Comparison of ENCODE assay signal across 17 cellular contexts in genomic region chr12:131918311-131919050, GRCh38. TPM values are rescaled to one million over a fixed set of nuclear protein-coding genes. Genes with fewer than 3 reads are reported as not detected.
DNase-seq lines count a peak whose midpoint lies in the region; FAIRE-seq and TF ChIP-seq lines count a peak whose summit lies in the region.
"Had no signal": no experiment of that assay in that cellular context is flagged by ENCODE, and none has a peak within 500 bp of the region (broad histone marks: within the 10 kb centered on the region; RNA-seq: fewer than 3 reads in every experiment).

No MANE protein-coding gene starts in this region.

- H4K91ac ChIP-seq in H1 (replicated peaks; ENCODE audit: insufficient read length, low read length): no peak overlapping the region

- H4K5ac ChIP-seq in H1 (ENCODE audit: insufficient read length, low read depth, low read length): no peak overlapping the region

- no peak overlapping the region for H3K18ac ChIP-seq in H1 (ENCODE audit: extremely low read depth, low read length)

- H3K79me2 ChIP-seq in H1 (ENCODE audit: control insufficient read depth in 1 of 2, insufficient read depth in 2 of 2, low read length in 2 of 2): no peaks in the 10 kb centered on the region
- H3K79me2 ChIP-seq in osteoblast (ENCODE audit: insufficient read depth, low read length): no peaks in the 10 kb centered on the region
- no peaks in the 10 kb centered on the region for H3K79me2 ChIP-seq in SK-N-SH (ENCODE audit: insufficient read depth)

- TF ChIP-seq POLR2A in H1 (IDR thresholded peaks at IDR 0.05; ENCODE audit: control extremely low read depth in 1 of 2, low read depth in 2 of 2, low read length in 2 of 2): no peak

- no peak overlapping the region for H2BK12ac ChIP-seq in H1 (ENCODE audit: low read depth, low read length)

- TF ChIP-seq EP300 in H1 (IDR thresholded peaks at IDR 0.05; ENCODE audit: borderline replicate concordance in 1 of 2, low read depth in 2 of 2, low read length in 2 of 2): no peak
- TF ChIP-seq EP300 in SK-N-SH (IDR thresholded peaks at IDR 0.05; ENCODE audit: borderline replicate concordance in 1 of 2, low read depth in 1 of 2, low read length in 1 of 2): no peak

- H3K36me3 ChIP-seq in H7 (replicated peaks; ENCODE audit: control insufficient read depth, insufficient read depth, low read length): peaks cover 19% of the 10 kb centered on the region
- peaks cover 9 to 52% (median 28%) of the 10 kb centered on the region in 4 experiments for H3K36me3 ChIP-seq in H1 (ENCODE audit: control insufficient read depth in 2 of 4, insufficient read depth in 4 of 4, low read length in 3 of 4)
- peaks cover 34% of the 10 kb centered on the region for H3K36me3 ChIP-seq in osteoblast (ENCODE audit: insufficient read depth, low read length)
- H3K36me3 ChIP-seq in SK-N-SH (replicated peaks in 1 of 2; ENCODE audit: control insufficient read depth in 1 of 2, insufficient read depth in 2 of 2, low read length in 1 of 2): peaks cover 4 to 61% of the 10 kb centered on the region in 2 experiments

- H3K4me3 ChIP-seq in H7 (ENCODE audit: insufficient read depth, low read depth, low read length) (no peak overlapping the region), H1 (ENCODE audit: extremely low read depth in 1 of 4, insufficient read depth in 2 of 4, low read depth in 3 of 4, low read length in 4 of 4) (no peak overlapping the region), osteoblast (ENCODE audit: insufficient read depth, low read length) (no peak overlapping the region), SK-N-SH (ENCODE audit: low read depth in 2 of 2, low read length in 1 of 2) (no peak overlapping the region)
- H3K4me3 ChIP-seq: BLaER1 treated with 17β-estradiol and CSF1 and Interleukin-3, amounts not matched to agents 10 nM and 100 nM had no signal

- H3K27me3 ChIP-seq in H7 (ENCODE audit: control insufficient read depth, insufficient read depth, low read length) (no peaks in the 10 kb centered on the region), H1 (replicated peaks in 1 of 4; ENCODE audit: control insufficient read depth in 3 of 4, extremely low read depth in 1 of 4, insufficient read depth in 3 of 4, low read length in 3 of 4) (no peaks in the 10 kb centered on the region), osteoblast (ENCODE audit: insufficient read depth, low read length) (no peaks in the 10 kb centered on the region), SK-N-SH (ENCODE audit: insufficient read depth) (no peaks in the 10 kb centered on the region)

- 0 out of 2 replicates have a peak overlapping the region, but pooled peaks have one; percentile 25 for H4K8ac ChIP-seq in H1 (ENCODE audit: extremely low read depth, insufficient read depth, low read length)

- H3K27ac ChIP-seq in H1 (ENCODE audit: low read depth, low read length) (no peak overlapping the region), osteoblast (ENCODE audit: low read depth, low read length) (no peak overlapping the region), SK-N-SH (ENCODE audit: low read depth in 2 of 2, low read length in 1 of 2) (no peak overlapping the region)
- H3K27ac ChIP-seq: BLaER1 treated with 17β-estradiol and CSF1 and Interleukin-3, amounts not matched to agents 10 nM and 100 nM; KMS-11 had no signal

- H2AK5ac ChIP-seq in H1 (ENCODE audit: low read depth, low read length): no peak overlapping the region

- H2AFZ ChIP-seq in H1 (ENCODE audit: low read length) (no peak overlapping the region), osteoblast (ENCODE audit: low read length) (no peak overlapping the region), SK-N-SH (ENCODE audit: low read depth) (no peak overlapping the region)

- H2BK5ac ChIP-seq in H1 (ENCODE audit: low read depth, low read length): no peak overlapping the region

- CTCF ChIA-PET in H1 (lab: Charles Lee; ENCODE audit: partially characterized antibody) (interaction anchor here (0.6 to 1.1 kb wide), 3 partner anchors 36 to 184 kb away, joined by 3 to 4 read pairs (median 3); no protein-coding TSS in a partner anchor), SK-N-SH (lab: Yijun Ruan, JAX) (no interaction called here)

- no peak overlapping the region for H3K4ac ChIP-seq in H1 (replicated peaks; ENCODE audit: insufficient read length, low read depth, low read length)

- H3K23ac ChIP-seq in H1 (ENCODE audit: insufficient read length): no peak overlapping the region

- no peak overlapping the region for H2BK20ac ChIP-seq in H1 (ENCODE audit: low read length)

- H3K9ac ChIP-seq in H1 (replicated peaks in 1 of 4; ENCODE audit: extremely low read depth in 1 of 4, low read depth in 3 of 4, low read length in 3 of 4) (no peak overlapping the region), SK-N-SH (no peak overlapping the region)
- H3K9ac ChIP-seq: BLaER1 treated with 17β-estradiol and CSF1 and Interleukin-3, amounts not matched to agents 10 nM and 100 nM; KMS-11 had no signal

- peaks cover 4% of the 10 kb centered on the region; the same call in 1 of the 2 replicates for H3K23me2 ChIP-seq in H1 (ENCODE audit: low read depth, low read length)

- WGBS in H1 (ENCODE audit: extremely low coverage in 1 of 2, insufficient coverage in 1 of 2, insufficient read length in 1 of 2, insufficient replicate concordance in 2 of 2, low coverage in 1 of 2, low lambda C conversion rate in 2 of 2, missing lambda C conversion rate in 1 of 2), 2 experiments: 89 to 100% methylated on average over 2 to 12 of the region's 20 CpGs
- 87% methylated on average over 11 of the region's 20 CpGs for WGBS in SK-N-SH (ENCODE audit: low lambda C conversion rate)

- no peak overlapping the region for H2BK120ac ChIP-seq in H1 (replicated peaks; ENCODE audit: low read depth, low read length)

- no peaks in the 10 kb centered on the region for H3K79me1 ChIP-seq in H1 (ENCODE audit: low read depth, low read length)

- peaks cover 0 to 11% of the 10 kb centered on the region in 2 experiments for H4K20me1 ChIP-seq in H1 (replicated peaks in 1 of 2; ENCODE audit: control insufficient read depth in 1 of 2, insufficient read depth in 2 of 2, low read length in 2 of 2)
- no peaks in the 10 kb centered on the region for H4K20me1 ChIP-seq in osteoblast (ENCODE audit: insufficient read depth, low read length)
- H4K20me1 ChIP-seq in SK-N-SH (ENCODE audit: insufficient read depth): no peaks in the 10 kb centered on the region

- no peaks in the 10 kb centered on the region for H3K9me2 ChIP-seq in SK-N-SH

- TF ChIP-seq CTCF in H1 (IDR thresholded peaks at IDR 0.05; ENCODE audit: control extremely low read depth in 1 of 3, insufficient read depth in 1 of 3, low read depth in 1 of 3, low read length in 3 of 3) (no peak), osteoblast (IDR thresholded peaks at IDR 0.05; ENCODE audit: extremely low read depth, low read depth, low read length) (no peak), SK-N-SH (IDR thresholded peaks at IDR 0.05) (no peak), GM13976 (IDR thresholded peaks at IDR 0.05; ENCODE audit: borderline replicate concordance, control extremely low read depth, extremely low read depth, insufficient read depth, missing control alignments) (no peak)

- H3K56ac ChIP-seq in H1 (replicated peaks; ENCODE audit: insufficient read length, low read depth, low read length): no peak overlapping the region

- no peaks in the 10 kb centered on the region for H3K4me1 ChIP-seq in H1 (replicated peaks in 1 of 4; ENCODE audit: control insufficient read depth in 3 of 4, insufficient read depth in 4 of 4, low read length in 3 of 4)
- no peaks in the 10 kb centered on the region for H3K4me1 ChIP-seq in osteoblast (ENCODE audit: insufficient read depth, low read length)
- peaks cover 0 to 3% of the 10 kb centered on the region in 2 experiments; a peak in 1 of 4 replicates for H3K4me1 ChIP-seq in SK-N-SH (ENCODE audit: control insufficient read depth in 1 of 2, insufficient read depth in 2 of 2, low read depth in 1 of 2, low read length in 1 of 2)

- peaks cover 3% of the 10 kb centered on the region for H3F3A ChIP-seq in SK-N-SH (replicated peaks; ENCODE audit: insufficient read depth)

- no peak overlapping the region for H3K14ac ChIP-seq in H1 (ENCODE audit: insufficient read length)

- in situ Hi-C loops in GM13976 (cut with MboI; ENCODE audit: low sequenced_read_pairs, unreplicated experiment): no loop called here

- no peak overlapping the region for H3K4me2 ChIP-seq in H1 (ENCODE audit: insufficient read depth in 1 of 2, low read depth in 2 of 2, low read length in 2 of 2)
- H3K4me2 ChIP-seq in osteoblast (ENCODE audit: insufficient read depth, low read length): no peak overlapping the region
- H3K4me2 ChIP-seq in SK-N-SH: no peak overlapping the region
- H3K4me2 ChIP-seq: BLaER1 treated with 17β-estradiol and CSF1 and Interleukin-3, amounts not matched to agents 10 nM and 100 nM; KMS-11 had no signal

- TF ChIP-seq RAD21 in H1 (IDR thresholded peaks at IDR 0.05 in 1 of 2, conservative IDR thresholded peaks at IDR 0.05 in 1 of 2; ENCODE audit: low read depth in 2 of 2, low read length in 2 of 2) (no peak), SK-N-SH (IDR thresholded peaks at IDR 0.05; ENCODE audit: low read length) (no peak)

- peak; percentile 44 for DNase-seq in 8988T
- DNase-seq in H7: peak; percentile 72
- no peak for DNase-seq in H1 (ENCODE audit: low read depth in 1 of 2, low spot score in 2 of 2)
- DNase-seq in osteoblast (ENCODE audit: insufficient read length, low spot score, missing footprints): peak; percentile 90
- DNase-seq in SK-N-SH: no peak
- no peak for DNase-seq in A172 (ENCODE audit: low spot score)
- DNase-seq in GM13976 (ENCODE audit: low spot score): no peak
- DNase-seq: CD8-positive, alpha-beta memory T cell; HCEC 1CT; NCI-H1417; NCI-H187 treated with DMSO at 0.1 percent for 48 hours; NCI-H2227 treated with DMSO at 0.1 percent for 48 hours; NCI-H510A treated with DMSO at 0.1 percent for 48 hours; NCI-H774 had no signal

- H2BK15ac ChIP-seq in H1 (ENCODE audit: low read length): no peak overlapping the region

- H3K9me3 ChIP-seq in H1 (ENCODE audit: insufficient read depth in 2 of 2, low read depth in 1 of 2, low read length in 1 of 2) (no peaks in the 10 kb centered on the region), osteoblast (ENCODE audit: low read depth, low read length) (no peaks in the 10 kb centered on the region), SK-N-SH (no peaks in the 10 kb centered on the region)
- H3K9me3 ChIP-seq: BLaER1 treated with 17β-estradiol and CSF1 and Interleukin-3, amounts not matched to agents 10 nM and 100 nM had no signal

- POLR2A ChIA-PET in H1 (lab: Charles Lee; ENCODE audit: partially characterized antibody): interaction anchor here (1.0 to 4.8 kb wide), 3 partner anchors 9 to 65 kb away, joined by 4 to 33 read pairs (median 4); partner anchors contain the start of gene PUS1
- POLR2A ChIA-PET in SK-N-SH (lab: Yijun Ruan, JAX): interaction anchor here (0.6 kb wide), 1 partner anchor 53 kb away, joined by 3 read pairs; no protein-coding TSS in a partner anchor

- no peak for FAIRE-seq in H1 (lab: Jason Lieb, UNC)
- FAIRE-seq: RCC 7860 had no signal

RNA-seq across cellular contexts. Expression of gene PUS1, which starts 10.6 kb away (rescaled TPM):
- 31.1 and 36.7 TPM in 2 replicates for total RNA-seq in H7 (2014; rRNA removed; shearing (Covaris generic))
- 81.2 and 82.5 TPM in 2 replicates for total RNA-seq in H1 (2021; fragmentation: NEBNext Ultra II Directional; extraction: Animal tissue kit (Norgen Biotek cat#: 25700))
- polyA plus RNA-seq in H1 (2011; rRNA removed): 48.1 and 65.7 TPM in 2 replicates
- 74.1 TPM for polyA plus RNA-seq in H1 (2011; cell fraction: cytosol; rRNA removed)
- polyA plus RNA-seq in H1 (2011; cell fraction: nucleus; rRNA removed): 85.2 TPM
- 57.7 to 80.3 TPM (median 73.5 TPM) in 4 replicates for polyA plus RNA-seq in H1 (2012, experiment 1 of 2)
- polyA plus RNA-seq in H1 (2012, experiment 2 of 2): 51.6 TPM
- 42.1 TPM for polyA plus RNA-seq in H1 (2013, experiment 1 of 2)
- polyA plus RNA-seq in H1 (2013, experiment 2 of 2): 42.7 TPM
- 28.4 and 37.6 TPM in 2 replicates for polyA minus RNA-seq in H1 (2011; rRNA and poly(A)+ RNA removed)
- 50.9 TPM for polyA minus RNA-seq in H1 (2011; cell fraction: cytosol; rRNA and poly(A)+ RNA removed)
- polyA minus RNA-seq in H1 (2011; cell fraction: nucleus; rRNA and poly(A)+ RNA removed): 40.6 TPM
- total RNA-seq in osteoblast: 6.5 and 7.6 TPM in 2 replicates
- 52.1 and 53.1 TPM in 2 replicates for polyA plus RNA-seq in SK-N-SH (2012; rRNA removed)
- 25.7 and 36.2 TPM in 2 replicates for polyA plus RNA-seq in SK-N-SH (2012; cell fraction: cytosol; rRNA removed)
- polyA plus RNA-seq in SK-N-SH (2012; cell fraction: nucleus; rRNA removed): 101 and 115 TPM in 2 replicates
- total RNA-seq in A172 (2014; rRNA removed; shearing (Covaris generic)): 13.6 and 17.5 TPM in 2 replicates

RNA-seq across cellular contexts. Expression of gene ULK1, which starts 24.1 kb away (rescaled TPM):
- total RNA-seq in H7 (2014; rRNA removed; shearing (Covaris generic)): 15.7 and 18.8 TPM in 2 replicates
- 44.1 and 48.5 TPM in 2 replicates for total RNA-seq in H1 (2021; fragmentation: NEBNext Ultra II Directional; extraction: Animal tissue kit (Norgen Biotek cat#: 25700))
- 13.0 and 26.4 TPM in 2 replicates for polyA plus RNA-seq in H1 (2011; rRNA removed)
- polyA plus RNA-seq in H1 (2011; cell fraction: cytosol; rRNA removed): 11.9 TPM
- polyA plus RNA-seq in H1 (2011; cell fraction: nucleus; rRNA removed): 127 TPM
- 26.7 to 43.8 TPM (median 39.0 TPM) in 4 replicates for polyA plus RNA-seq in H1 (2012, experiment 1 of 2)
- polyA plus RNA-seq in H1 (2012, experiment 2 of 2): 26.9 TPM
- polyA plus RNA-seq in H1 (2013, experiment 1 of 2): 23.4 TPM
- 23.0 TPM for polyA plus RNA-seq in H1 (2013, experiment 2 of 2)
- 12.9 and 16.5 TPM in 2 replicates for polyA minus RNA-seq in H1 (2011; rRNA and poly(A)+ RNA removed)
- 29.4 TPM for polyA minus RNA-seq in H1 (2011; cell fraction: cytosol; rRNA and poly(A)+ RNA removed)
- 42.7 TPM for polyA minus RNA-seq in H1 (2011; cell fraction: nucleus; rRNA and poly(A)+ RNA removed)
- total RNA-seq in osteoblast: 13.3 and 14.1 TPM in 2 replicates
- polyA plus RNA-seq in SK-N-SH (2012; rRNA removed): 6.0 and 10.7 TPM in 2 replicates
- polyA plus RNA-seq in SK-N-SH (2012; cell fraction: cytosol; rRNA removed): 4.0 and 5.9 TPM in 2 replicates
- polyA plus RNA-seq in SK-N-SH (2012; cell fraction: nucleus; rRNA removed): 56.6 and 64.4 TPM in 2 replicates
- 6.9 and 8.0 TPM in 2 replicates for total RNA-seq in A172 (2014; rRNA removed; shearing (Covaris generic))

RNA-seq across cellular contexts. Expression of gene EP400, which starts 31.3 kb away (rescaled TPM):
- total RNA-seq in H7 (2014; rRNA removed; shearing (Covaris generic)): 7.4 and 9.9 TPM in 2 replicates
- total RNA-seq in H1 (2021; fragmentation: NEBNext Ultra II Directional; extraction: Animal tissue kit (Norgen Biotek cat#: 25700)): 69.6 and 69.7 TPM in 2 replicates
- polyA plus RNA-seq in H1 (2011; rRNA removed): 13.1 and 16.2 TPM in 2 replicates
- polyA plus RNA-seq in H1 (2011; cell fraction: cytosol; rRNA removed): 9.9 TPM
- 43.9 TPM for polyA plus RNA-seq in H1 (2011; cell fraction: nucleus; rRNA removed)
- polyA plus RNA-seq in H1 (2012, experiment 1 of 2): 41.3 to 47.5 TPM (median 44.4 TPM) in 4 replicates
- 14.9 TPM for polyA plus RNA-seq in H1 (2012, experiment 2 of 2)
- polyA plus RNA-seq in H1 (2013, experiment 1 of 2): 29.6 TPM
- 24.5 TPM for polyA plus RNA-seq in H1 (2013, experiment 2 of 2)
- 22.0 and 23.0 TPM in 2 replicates for polyA minus RNA-seq in H1 (2011; rRNA and poly(A)+ RNA removed)
- polyA minus RNA-seq in H1 (2011; cell fraction: cytosol; rRNA and poly(A)+ RNA removed): 27.4 TPM
- polyA minus RNA-seq in H1 (2011; cell fraction: nucleus; rRNA and poly(A)+ RNA removed): 33.5 TPM
- total RNA-seq in osteoblast: 14.4 and 14.5 TPM in 2 replicates
- 5.4 and 7.0 TPM in 2 replicates for polyA plus RNA-seq in SK-N-SH (2012; rRNA removed)
- polyA plus RNA-seq in SK-N-SH (2012; cell fraction: cytosol; rRNA removed): 8.4 and 9.4 TPM in 2 replicates
- 33.1 and 41.9 TPM in 2 replicates for polyA plus RNA-seq in SK-N-SH (2012; cell fraction: nucleus; rRNA removed)
- total RNA-seq in A172 (2014; rRNA removed; shearing (Covaris generic)): 6.6 and 6.8 TPM in 2 replicates

Comparison
In these comparisons a context has a peak if more than half of its experiments do, and no peak if none do; other contexts are left out.
1. DNase-seq: peak in 8988T (single experiment), H7 (single experiment) and osteoblast (single experiment); none in H1 (0 of 2), SK-N-SH (single experiment), A172 (single experiment) and GM13976 (single experiment).